In the genomic region with DNA sequence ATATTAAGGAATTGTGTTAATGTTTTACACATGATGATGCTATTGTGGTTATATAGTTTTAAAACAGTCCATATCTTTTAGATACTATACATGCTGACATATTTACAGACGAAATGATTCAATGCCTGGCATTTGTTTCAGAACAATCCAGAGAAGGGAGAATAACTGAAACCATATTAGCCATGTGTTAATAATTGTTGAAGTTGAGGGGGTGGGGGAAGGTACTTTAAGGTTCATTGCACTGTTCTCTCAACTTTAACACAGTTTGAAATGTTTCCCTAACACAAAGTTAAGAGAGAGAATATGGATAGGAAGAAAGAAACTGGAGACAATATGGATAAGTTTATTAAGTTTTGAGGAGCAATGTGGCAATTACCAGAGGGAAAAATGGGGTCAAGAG, we compare ENCODE assay signal across 19 cellular contexts.
"Had no signal": no experiment of that assay in that cellular context is flagged by ENCODE, and none has a peak within 500 bp of the region (broad histone marks: within the 10 kb centered on the region; RNA-seq: fewer than 3 reads in every experiment).

No MANE protein-coding gene starts in this region.

- H3K9me3 Mint-ChIP-seq: activated CD4-positive, alpha-beta T cell treated with anti-CD3 and anti-CD28 coated beads, Interleukin-2, amount 10 ng/mL, durations not matched to agents 7 days and 5 days; activated naive CD8-positive, alpha-beta T cell treated with anti-CD3 and anti-CD28 coated beads for 36 hours; activated T-helper 1 cell treated with anti-CD3 and anti-CD28 coated beads, Interleukin-12 subunit alpha, Interleukin-12 subunit beta, Interleukin-2, Interleukin-4 antibody, amounts not matched to agents 30 ng/mL and 10 ng/mL and 1 ng/mL, durations not matched to agents 14 hours and 24 hours and 36 hours; stimulated activated memory B cell treated with anti-CD40 and anti-IgM and Interleukin-4, amounts not matched to agents 10 μg/mL and 1 μg/mL and 100 μg/mL, for 72 hours had no signal

- ATAC-seq: gastroesophageal sphincter; lower lobe of right lung; stimulated activated memory B cell treated with anti-CD40 and anti-IgM and Interleukin-4, amounts not matched to agents 10 μg/mL and 1 μg/mL and 100 μg/mL, for 72 hours; WTC11 had no signal

- H3K27ac ChIP-seq: lower lobe of right lung, ovary, thyroid gland, uterus had no signal

- FAIRE-seq: keratinocyte, TTC549 had no signal

- H3K9me3 ChIP-seq: breast epithelium, gastroesophageal sphincter, lower lobe of right lung, ovary, thyroid gland, uterus had no signal

- H3K4me3 Mint-ChIP-seq: activated CD4-positive, alpha-beta T cell treated with anti-CD3 and anti-CD28 coated beads, Interleukin-2, amount 10 ng/mL, durations not matched to agents 7 days and 5 days; activated naive CD8-positive, alpha-beta T cell treated with anti-CD3 and anti-CD28 coated beads for 36 hours; activated T-helper 1 cell treated with anti-CD3 and anti-CD28 coated beads, Interleukin-12 subunit alpha, Interleukin-12 subunit beta, Interleukin-2, Interleukin-4 antibody, amounts not matched to agents 30 ng/mL and 10 ng/mL and 1 ng/mL, durations not matched to agents 14 hours and 24 hours and 36 hours; stimulated activated memory B cell treated with anti-CD40 and anti-IgM and Interleukin-4, amounts not matched to agents 10 μg/mL and 1 μg/mL and 100 μg/mL, for 72 hours; WTC11 had no signal

- H3K36me3 Mint-ChIP-seq: stimulated activated memory B cell treated with anti-CD40 and anti-IgM and Interleukin-4, amounts not matched to agents 10 μg/mL and 1 μg/mL and 100 μg/mL, for 72 hours; WTC11 had no signal

- H3K27me3 ChIP-seq: breast epithelium, gastroesophageal sphincter, ovary, thyroid gland, uterus had no signal

- H3K27ac Mint-ChIP-seq: activated CD4-positive, alpha-beta T cell treated with anti-CD3 and anti-CD28 coated beads, Interleukin-2, amount 10 ng/mL, durations not matched to agents 7 days and 5 days; activated naive CD8-positive, alpha-beta T cell treated with anti-CD3 and anti-CD28 coated beads for 36 hours; activated T-helper 1 cell treated with anti-CD3 and anti-CD28 coated beads, Interleukin-12 subunit alpha, Interleukin-12 subunit beta, Interleukin-2, Interleukin-4 antibody, amounts not matched to agents 30 ng/mL and 10 ng/mL and 1 ng/mL, durations not matched to agents 14 hours and 24 hours and 36 hours; stimulated activated memory B cell treated with anti-CD40 and anti-IgM and Interleukin-4, amounts not matched to agents 10 μg/mL and 1 μg/mL and 100 μg/mL, for 72 hours; WTC11 had no signal

- H3K4me1 ChIP-seq: breast epithelium, thyroid gland, uterus had no signal

- H3K27me3 Mint-ChIP-seq: activated CD4-positive, alpha-beta T cell treated with anti-CD3 and anti-CD28 coated beads, Interleukin-2, amount 10 ng/mL, durations not matched to agents 7 days and 5 days; activated naive CD8-positive, alpha-beta T cell treated with anti-CD3 and anti-CD28 coated beads for 36 hours; stimulated activated memory B cell treated with anti-CD40 and anti-IgM and Interleukin-4, amounts not matched to agents 10 μg/mL and 1 μg/mL and 100 μg/mL, for 72 hours had no signal

- H3K4me3 ChIP-seq: breast epithelium, gastroesophageal sphincter, lower lobe of right lung, ovary, thyroid gland, uterus had no signal

- DNase-seq: activated CD4-positive, alpha-beta T cell treated with anti-CD3 and anti-CD28 coated beads, Interleukin-2, amount 10 ng/mL, durations not matched to agents 7 days and 5 days; activated CD8-positive, alpha-beta memory T cell treated with anti-CD3 and anti-CD28 coated beads for 24 hours; activated naive CD8-positive, alpha-beta T cell treated with anti-CD3 and anti-CD28 coated beads for 36 hours; aorta; cerebellar nuclear complex; effector memory CD4-positive, alpha-beta T cell; lower lobe of right lung; ovary; stimulated activated CD4-positive, alpha-beta T cell treated with anti-CD3 and anti-CD28 coated beads, Interleukin-2, amount 100 ng/mL, for 48 hours; SW 1271; thyroid gland; uterus had no signal

- H3K36me3 ChIP-seq: breast epithelium, gastroesophageal sphincter, lower lobe of right lung, ovary, thyroid gland, uterus had no signal
